In the genomic region with DNA sequence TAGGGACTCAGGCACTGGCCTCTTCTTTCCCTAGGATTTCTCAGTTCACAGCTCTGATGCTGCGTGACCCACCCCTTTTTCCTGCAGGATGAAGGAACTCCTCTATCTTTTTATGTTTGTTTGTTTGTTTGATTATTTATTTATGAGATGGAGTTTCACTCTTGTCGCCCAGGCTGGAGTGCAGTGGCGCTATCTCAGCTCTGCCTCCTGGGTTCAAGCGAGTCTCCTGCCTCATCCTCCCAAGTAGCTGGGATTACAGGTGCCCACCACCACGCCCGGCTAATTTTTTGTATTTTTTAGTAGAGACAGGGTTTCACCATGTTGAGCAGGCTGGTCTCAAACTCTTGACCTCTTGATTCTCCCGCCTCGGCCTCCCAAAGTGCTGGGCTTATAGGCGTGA, we compare ENCODE assay signal across 12 cellular contexts. TPM values are rescaled to one million over a fixed set of nuclear protein-coding genes. Genes with fewer than 3 reads are reported as not detected.
DNase-seq lines count a peak whose midpoint lies in the region; ATAC-seq and TF ChIP-seq lines count a peak whose summit lies in the region.
"Not testable (repeated sequence)": the region's sequence is repeated elsewhere in the genome, so short reads cannot be mapped to it uniquely, and the experiment has no call there.
"Had no signal": no experiment of that assay in that cellular context is flagged by ENCODE, and none has a peak within 500 bp of the region (broad histone marks: within the 10 kb centered on the region; RNA-seq: fewer than 3 reads in every experiment).

No MANE protein-coding gene starts in this region.

- not testable (repeated sequence) for H3K9me3 ChIP-seq in CD8-positive, alpha-beta memory T cell (ENCODE audit: low read length)

- H3K27ac ChIP-seq in CD8-positive, alpha-beta memory T cell (ENCODE audit: low read depth, low read length): not testable (repeated sequence)
- H3K27ac ChIP-seq in RWPE1: peak overlapping the region; percentile 89

- H3K36me3 ChIP-seq in CD8-positive, alpha-beta memory T cell (ENCODE audit: insufficient read depth, low read length): not testable (repeated sequence)

- peaks cover 18% of the 10 kb centered on the region for H3K4me1 ChIP-seq in CD8-positive, alpha-beta memory T cell (ENCODE audit: insufficient read depth, low read length)

- peak overlapping the region; percentile 64 to 89 (median 83) for H3K4me3 Mint-ChIP-seq in CD8-positive, alpha-beta memory T cell
- peak overlapping the region; percentile 70 for H3K4me3 Mint-ChIP-seq in activated CD4-positive, alpha-beta memory T cell treated with anti-CD3 and anti-CD28 coated beads for 36 hours
- peak overlapping the region; percentile 71 for H3K4me3 Mint-ChIP-seq in activated naive CD4-positive, alpha-beta T cell treated with anti-CD3 and anti-CD28 coated beads for 36 hours
- H3K4me3 Mint-ChIP-seq in chondrocyte (ENCODE audit: unreplicated experiment) (peak overlapping the region; percentile 61), naive B cell (peak overlapping the region; percentile 82 to 93 (median 88)), progenitor cell of endocrine pancreas (ENCODE audit: low read depth) (peak overlapping the region; percentile 73)

- not testable (repeated sequence) for TF ChIP-seq CTCF in RWPE1 (conservative IDR thresholded peaks at IDR 0.05; ENCODE audit: low read depth); chondrocyte (IDR thresholded peaks at IDR 0.05); progenitor cell of endocrine pancreas (IDR thresholded peaks at IDR 0.05; ENCODE audit: unreplicated experiment)

- CTCF ChIA-PET in CD8-positive, alpha-beta memory T cell (lab: Charles Lee): interaction anchor here (1.1 to 8.4 kb wide), 2 partner anchors 14 to 113 kb away, joined by 4 to 81 read pairs; no protein-coding TSS in a partner anchor
- CTCF ChIA-PET in RWPE1 (lab: Yijun Ruan, JAX): interaction anchor here (0.7 to 1.7 kb wide), 4 partner anchors 8 to 220 kb away, joined by 3 to 9 read pairs (median 4); no protein-coding TSS in a partner anchor
- CTCF ChIA-PET in activated CD4-positive, alpha-beta memory T cell treated with anti-CD3 and anti-CD28 coated beads for 36 hours (lab: Charles Lee): interaction anchor here (1.2 to 2.3 kb wide), 3 partner anchors 14 to 113 kb away, joined by 3 to 12 read pairs (median 11); a partner anchor contains a TSS
- CTCF ChIA-PET in activated naive CD4-positive, alpha-beta T cell treated with anti-CD3 and anti-CD28 coated beads for 36 hours (lab: Charles Lee): interaction anchor here (0.8 kb wide), 1 partner anchor 114 kb away, joined by 5 read pairs; no protein-coding TSS in a partner anchor

- H3K9me3 Mint-ChIP-seq in CD8-positive, alpha-beta memory T cell; activated CD4-positive, alpha-beta memory T cell treated with anti-CD3 and anti-CD28 coated beads for 36 hours; activated naive CD4-positive, alpha-beta T cell treated with anti-CD3 and anti-CD28 coated beads for 36 hours; chondrocyte (ENCODE audit: low read depth); naive B cell; progenitor cell of endocrine pancreas (ENCODE audit: low read depth): not testable (repeated sequence)

- not testable (repeated sequence) for H3K36me3 Mint-ChIP-seq in CD8-positive, alpha-beta memory T cell; activated CD4-positive, alpha-beta memory T cell treated with anti-CD3 and anti-CD28 coated beads for 36 hours; activated naive CD4-positive, alpha-beta T cell treated with anti-CD3 and anti-CD28 coated beads for 36 hours (ENCODE audit: low read depth); chondrocyte (ENCODE audit: low read depth); naive B cell; progenitor cell of endocrine pancreas (ENCODE audit: insufficient read depth)

- POLR2A ChIA-PET in CD8-positive, alpha-beta memory T cell (lab: Charles Lee); RWPE1 (lab: Yijun Ruan, JAX; ENCODE audit: low non-redundant PET); activated CD4-positive, alpha-beta memory T cell treated with anti-CD3 and anti-CD28 coated beads for 36 hours (lab: Charles Lee): not testable (repeated sequence)

- H3K4me3 ChIP-seq in CD8-positive, alpha-beta memory T cell (ENCODE audit: low read length): not testable (repeated sequence)

- peak overlapping the region in 2 of 8 donors; percentile 53 to 85 for H3K27ac Mint-ChIP-seq in CD8-positive, alpha-beta memory T cell
- H3K27ac Mint-ChIP-seq in activated CD4-positive, alpha-beta memory T cell treated with anti-CD3 and anti-CD28 coated beads for 36 hours; activated naive CD4-positive, alpha-beta T cell treated with anti-CD3 and anti-CD28 coated beads for 36 hours; chondrocyte (ENCODE audit: unreplicated experiment): not testable (repeated sequence)
- H3K27ac Mint-ChIP-seq in naive B cell: peak overlapping the region in 3 of 6 donors; percentile 23 to 89 (median 54)
- H3K27ac Mint-ChIP-seq in progenitor cell of endocrine pancreas: peak overlapping the region; percentile 64

- ATAC-seq in naive B cell (ENCODE audit: low read depth in 2 of 2): not testable (repeated sequence)

- H3K27me3 Mint-ChIP-seq in CD8-positive, alpha-beta memory T cell; activated CD4-positive, alpha-beta memory T cell treated with anti-CD3 and anti-CD28 coated beads for 36 hours; activated naive CD4-positive, alpha-beta T cell treated with anti-CD3 and anti-CD28 coated beads for 36 hours (ENCODE audit: low read depth); chondrocyte (ENCODE audit: low read depth); progenitor cell of endocrine pancreas: not testable (repeated sequence)
- H3K27me3 Mint-ChIP-seq in naive B cell: peaks cover 22 to 44% (median 35%) of the 10 kb centered on the region in 3 donors

- DNase-seq in CD8-positive, alpha-beta memory T cell; RWPE1 (ENCODE audit: low spot score); activated CD4-positive, alpha-beta memory T cell treated with anti-CD3 and anti-CD28 coated beads for 36 hours; activated naive CD4-positive, alpha-beta T cell treated with anti-CD3 and anti-CD28 coated beads for 36 hours; chondrocyte (ENCODE audit: low spot score); naive B cell; progenitor cell of endocrine pancreas (ENCODE audit: low spot score, unreplicated experiment): not testable (repeated sequence)

- H3K27me3 ChIP-seq in CD8-positive, alpha-beta memory T cell (ENCODE audit: insufficient read depth, low read length, poor library complexity, severe bottlenecking): not testable (repeated sequence)

- intact Hi-C loops in activated CD4-positive, alpha-beta memory T cell treated with anti-CD3 and anti-CD28 coated beads for 36 hours (cut with micrococcal nuclease); activated naive CD4-positive, alpha-beta T cell treated with anti-CD3 and anti-CD28 coated beads for 36 hours (cut with micrococcal nuclease): not testable (repeated sequence)

- H3K4me1 Mint-ChIP-seq in CD8-positive, alpha-beta memory T cell: peaks cover 15 to 30% (median 18%) of the 10 kb centered on the region in 3 donors
- H3K4me1 Mint-ChIP-seq in activated CD4-positive, alpha-beta memory T cell treated with anti-CD3 and anti-CD28 coated beads for 36 hours (ENCODE audit: low read depth): peaks cover 30% of the 10 kb centered on the region
- peaks cover 30% of the 10 kb centered on the region for H3K4me1 Mint-ChIP-seq in activated naive CD4-positive, alpha-beta T cell treated with anti-CD3 and anti-CD28 coated beads for 36 hours (ENCODE audit: low read depth)
- H3K4me1 Mint-ChIP-seq in chondrocyte (ENCODE audit: low read depth) (peaks cover 52% of the 10 kb centered on the region), naive B cell (peaks cover 17 to 24% (median 21%) of the 10 kb centered on the region in 3 donors), progenitor cell of endocrine pancreas (ENCODE audit: low read depth) (peaks cover 20% of the 10 kb centered on the region)

RNA-seq across cellular contexts. Expression of a gene that starts 1.0 kb away (rescaled TPM):
- total RNA-seq in CD8-positive, alpha-beta memory T cell: 10 to 100 TPM; 18.4 to 18.8 TPM
- polyA plus RNA-seq in CD8-positive, alpha-beta memory T cell: 1.5 TPM
- 10 to 100 TPM; 31.8 to 39.2 TPM for total RNA-seq in activated CD4-positive, alpha-beta memory T cell treated with anti-CD3 and anti-CD28 coated beads for 36 hours
- 10 to 100 TPM; 23.7 to 24.1 TPM for total RNA-seq in activated naive CD4-positive, alpha-beta T cell treated with anti-CD3 and anti-CD28 coated beads for 36 hours
- 19.1 to 33.5 TPM (median 20.9 TPM) in 3 replicates for total RNA-seq in chondrocyte
- polyA plus RNA-seq in naive B cell (ENCODE audit: low read depth in 6 of 6): 1 to 10 TPM in 2 of 6 donors, under 1 TPM in 4; 0.35 to 2.3 (median 0.84) TPM
- 40.9 and 46.6 TPM in 2 replicates for total RNA-seq in progenitor cell of endocrine pancreas

RNA-seq across cellular contexts. Expression of a gene that starts 18.2 kb away (rescaled TPM):
- 10 to 100 TPM; 23.2 to 26.5 TPM for total RNA-seq in CD8-positive, alpha-beta memory T cell
- 13.1 TPM for polyA plus RNA-seq in CD8-positive, alpha-beta memory T cell
- 10 to 100 TPM; 14.7 to 16.8 TPM for total RNA-seq in activated CD4-positive, alpha-beta memory T cell treated with anti-CD3 and anti-CD28 coated beads for 36 hours
- total RNA-seq in activated naive CD4-positive, alpha-beta T cell treated with anti-CD3 and anti-CD28 coated beads for 36 hours: 10 to 100 TPM in 1 of 2 experiments, 1 to 10 TPM in 1; 9.4 to 11.3 TPM
- total RNA-seq in chondrocyte (11.2 to 15.3 TPM (median 15.0 TPM) in 3 replicates), progenitor cell of endocrine pancreas (62.9 and 69.7 TPM in 2 replicates)
- polyA plus RNA-seq in naive B cell (ENCODE audit: low read depth in 6 of 6): 10 to 100 TPM in 5 of 6 donors, not detected in 1; 10.8 to 18.9 (median 14.0) TPM

RNA-seq across cellular contexts. Expression of a gene that starts 37.0 kb away (rescaled TPM):
- 100 to 1,000 TPM; 102 to 113 TPM for total RNA-seq in CD8-positive, alpha-beta memory T cell
- 130 TPM for polyA plus RNA-seq in CD8-positive, alpha-beta memory T cell
- total RNA-seq in activated CD4-positive, alpha-beta memory T cell treated with anti-CD3 and anti-CD28 coated beads for 36 hours: 10 to 100 TPM; 92.0 to 94.0 TPM
- 100 to 1,000 TPM in 1 of 2 experiments, 10 to 100 TPM in 1; 95.1 to 110 TPM for total RNA-seq in activated naive CD4-positive, alpha-beta T cell treated with anti-CD3 and anti-CD28 coated beads for 36 hours
- 39.2 to 43.4 TPM (median 42.6 TPM) in 3 replicates for total RNA-seq in chondrocyte
- 100 to 1,000 TPM; 129 to 249 (median 148) TPM for polyA plus RNA-seq in naive B cell (ENCODE audit: low read depth in 6 of 6)
- total RNA-seq in progenitor cell of endocrine pancreas: 57.9 and 58.8 TPM in 2 replicates

RNA-seq across cellular contexts. Expression of a gene that starts 37.2 kb away (rescaled TPM):
- 10 to 100 TPM; 10.9 to 12.4 TPM for total RNA-seq in CD8-positive, alpha-beta memory T cell
- 10.0 TPM for polyA plus RNA-seq in CD8-positive, alpha-beta memory T cell
- 1 to 10 TPM; 6.1 to 6.3 TPM for total RNA-seq in activated CD4-positive, alpha-beta memory T cell treated with anti-CD3 and anti-CD28 coated beads for 36 hours
- 1 to 10 TPM; 4.2 to 4.4 TPM for total RNA-seq in activated naive CD4-positive, alpha-beta T cell treated with anti-CD3 and anti-CD28 coated beads for 36 hours
- total RNA-seq in chondrocyte: 9.5 to 15.2 TPM (median 10.2 TPM) in 3 replicates
- polyA plus RNA-seq in naive B cell (ENCODE audit: low read depth in 6 of 6): 10 to 100 TPM in 5 of 6 donors, 1 to 10 TPM in 1; 9.9 to 15.4 (median 12.2) TPM
- 10.4 and 11.1 TPM in 2 replicates for total RNA-seq in progenitor cell of endocrine pancreas

RNA-seq across cellular contexts. Expression of a gene that starts 49.6 kb away (rescaled TPM):
- total RNA-seq in CD8-positive, alpha-beta memory T cell: not detected
- polyA plus RNA-seq in CD8-positive, alpha-beta memory T cell: not detected
- total RNA-seq in activated CD4-positive, alpha-beta memory T cell treated with anti-CD3 and anti-CD28 coated beads for 36 hours: not detected
- total RNA-seq in activated naive CD4-positive, alpha-beta T cell treated with anti-CD3 and anti-CD28 coated beads for 36 hours: not detected
- 0.32 TPM in 1 of 3 replicates, not detected in the others for total RNA-seq in chondrocyte
- not detected for polyA plus RNA-seq in naive B cell (ENCODE audit: low read depth in 6 of 6)
- total RNA-seq in progenitor cell of endocrine pancreas: 49.0 and 49.9 TPM in 2 replicates
- total RNA-seq: activated CD8-positive, alpha-beta memory T cell treated with anti-CD3 and anti-CD28 coated beads for 36 hours; GM12878; GM23248; occipital lobe had no signal
- polyA plus RNA-seq: GM23248, mammary epithelial cell had no signal
